Comparison of ENCODE assay signal across 14 cellular contexts in genomic region chr5:73797142-73797530, GRCh38.
DNase-seq lines count a peak whose midpoint lies in the region; FAIRE-seq and TF ChIP-seq lines count a peak whose summit lies in the region.
"Had no signal": no experiment of that assay in that cellular context is flagged by ENCODE, and none has a peak within 500 bp of the region (broad histone marks: within the 10 kb centered on the region; RNA-seq: fewer than 3 reads in every experiment).

No MANE protein-coding gene starts in this region.

- H3K9me3 ChIP-seq in BLaER1 treated with 17β-estradiol and CSF1 and Interleukin-3, amounts not matched to agents 10 nM and 100 nM (replicated peaks in 1 of 11), result no peaks in the 10 kb centered on the region
- H3K9me3 ChIP-seq in OCI-LY3 (ENCODE audit: insufficient read depth, low read length) (no peaks in the 10 kb centered on the region), endothelial cell of umbilical vein (replicated peaks; ENCODE audit: control insufficient read depth, insufficient read depth, low read length) (no peaks in the 10 kb centered on the region)

- H3K36me3 Mint-ChIP-seq in osteocyte (ENCODE audit: unreplicated experiment), result peaks cover 39% of the 10 kb centered on the region
- H3K36me3 Mint-ChIP-seq: activated naive CD8-positive, alpha-beta T cell treated with anti-CD3 and anti-CD28 coated beads, Interleukin-2, amount 10 ng/mL, durations not matched to agents 7 days and 5 days; naive B cell had no signal

- dilution Hi-C loops in endothelial cell of umbilical vein (cut with MboI; ENCODE audit: extremely low pct_ligation_motif_present, low sequenced_read_pairs), result no loop called here

- H3K79me2 ChIP-seq in OCI-LY3 (ENCODE audit: low read length), result no peaks in the 10 kb centered on the region
- peaks cover 2% of the 10 kb centered on the region for H3K79me2 ChIP-seq in endothelial cell of umbilical vein (ENCODE audit: control insufficient read depth, insufficient read depth, low read length)

- TF ChIP-seq CTCF in OCI-LY3 (IDR thresholded peaks at IDR 0.05; ENCODE audit: low read depth, low read length) (no peak), endothelial cell of umbilical vein (IDR thresholded peaks at IDR 0.05; ENCODE audit: extremely low read depth in 1 of 2, insufficient read depth in 1 of 2, low read depth in 1 of 2, low read length in 2 of 2) (no peak), osteocyte (IDR thresholded peaks at IDR 0.05) (no peak)

- no peak for DNase-seq in endothelial cell of umbilical vein (ENCODE audit: low read depth, low spot score)
- DNase-seq in osteocyte (ENCODE audit: extremely low spot score, unreplicated experiment), result no peak
- DNase-seq in NCI-H526 treated with DMSO at 0.1 percent for 48 hours (lab: John Stamatoyannopoulos, UW), result no peak
- DNase-seq in HTR-8/SVneo (ENCODE audit: insufficient read length, low spot score), result no peak
- DNase-seq in NCI-H748 (lab: John Stamatoyannopoulos, UW; ENCODE audit: unreplicated experiment), result no peak
- DNase-seq in stimulated activated naive CD4-positive, alpha-beta T cell treated with Interleukin-2 at 50 U/mL for 16 hours (lab: John Stamatoyannopoulos, UW), result no peak
- DNase-seq: activated CD4-positive, alpha-beta T cell treated with anti-CD3 and anti-CD28 coated beads, Interleukin-2, amount 50 U/mL, for 1 hour; activated naive CD8-positive, alpha-beta T cell treated with anti-CD3 and anti-CD28 coated beads, Interleukin-2, amount 10 ng/mL, durations not matched to agents 7 days and 5 days; activated T-cell treated with anti-CD3 and anti-CD28 coated beads, Interleukin-2, amount 50 U/mL, for 4 hours; DMS79; naive B cell; stimulated activated CD4-positive, alpha-beta T cell treated with anti-CD3 and anti-CD28 coated beads, Interleukin-4, amount 100 ng/mL, for 4 hours had no signal

- H3K4me1 ChIP-seq in BLaER1 treated with 17β-estradiol and CSF1 and Interleukin-3, amounts not matched to agents 10 nM and 100 nM, result peaks cover 12 to 31% (median 21%) of the 10 kb centered on the region in 10 experiments
- H3K4me1 ChIP-seq in OCI-LY3 (ENCODE audit: low read length) (peaks cover 15% of the 10 kb centered on the region), endothelial cell of umbilical vein (ENCODE audit: control insufficient read depth, extremely low read depth, insufficient read depth, low read length) (peaks cover 52% of the 10 kb centered on the region)

- H2AFZ ChIP-seq in OCI-LY3 (ENCODE audit: low read depth, low read length), result 0 out of 2 replicates have a peak overlapping the region, but pooled peaks have one; percentile 65
- H2AFZ ChIP-seq in endothelial cell of umbilical vein (ENCODE audit: low read depth, low read length), result no peak overlapping the region

- H3K27me3 ChIP-seq in BLaER1 treated with 17β-estradiol and CSF1 and Interleukin-3, amounts not matched to agents 10 nM and 100 nM, result no peaks in the 10 kb centered on the region
- H3K27me3 ChIP-seq in OCI-LY3 (ENCODE audit: low read depth, low read length) (no peaks in the 10 kb centered on the region), endothelial cell of umbilical vein (ENCODE audit: control insufficient read depth in 2 of 2, insufficient read depth in 2 of 2, low read length in 2 of 2) (no peaks in the 10 kb centered on the region)

- no peak overlapping the region for H3K4me3 ChIP-seq in BLaER1 treated with 17β-estradiol and CSF1 and Interleukin-3, amounts not matched to agents 10 nM and 100 nM
- no peak overlapping the region for H3K4me3 ChIP-seq in OCI-LY3 (ENCODE audit: low read length)
- H3K4me3 ChIP-seq in endothelial cell of umbilical vein (replicated peaks in 1 of 3; ENCODE audit: insufficient read depth in 1 of 3, low read depth in 1 of 3, low read length in 3 of 3), result no peak overlapping the region

- no peaks in the 10 kb centered on the region for H3K36me3 ChIP-seq in BLaER1 treated with 17β-estradiol and CSF1 and Interleukin-3, amounts not matched to agents 10 nM and 100 nM
- no peaks in the 10 kb centered on the region for H3K36me3 ChIP-seq in OCI-LY3 (replicated peaks; ENCODE audit: low read depth, low read length)
- H3K36me3 ChIP-seq in endothelial cell of umbilical vein (ENCODE audit: control insufficient read depth in 2 of 2, extremely low read depth in 1 of 2, insufficient read depth in 2 of 2, low read length in 2 of 2), result peaks cover 13 to 17% of the 10 kb centered on the region in 2 experiments

- H3K4me3 Mint-ChIP-seq in osteocyte (ENCODE audit: unreplicated experiment), result no peak overlapping the region
- H3K4me3 Mint-ChIP-seq: activated naive CD8-positive, alpha-beta T cell treated with anti-CD3 and anti-CD28 coated beads, Interleukin-2, amount 10 ng/mL, durations not matched to agents 7 days and 5 days; activated T-cell treated with anti-CD3 and anti-CD28 coated beads, Interleukin-2, amount 50 U/mL, for 4 hours; naive B cell had no signal

- H3K9me1 ChIP-seq in endothelial cell of umbilical vein (replicated peaks; ENCODE audit: control insufficient read depth, extremely low read depth, insufficient read depth, low read length), result no peaks in the 10 kb centered on the region

- H3K4me2 ChIP-seq in BLaER1 treated with 17β-estradiol and CSF1 and Interleukin-3, amounts not matched to agents 10 nM and 100 nM, result peak overlapping the region; percentile 48 to 67 (median 58); a peak in 19 of 22 replicates
- H3K4me2 ChIP-seq in OCI-LY3 (ENCODE audit: low read length) (no peak overlapping the region), endothelial cell of umbilical vein (ENCODE audit: insufficient read depth, low read length) (peak overlapping the region; percentile 47)

- intact Hi-C loops in endothelial cell of umbilical vein (cut with micrococcal nuclease), result loop anchor here (2.0 kb wide), 1 partner anchor 158 kb away; no protein-coding TSS in a partner anchor

- H3K27ac ChIP-seq in BLaER1 treated with 17β-estradiol and CSF1 and Interleukin-3, amounts not matched to agents 10 nM and 100 nM, result peak overlapping the region in 1 of 11 experiments; percentile 0; a peak in 1 of 22 replicates
- no peak overlapping the region for H3K27ac ChIP-seq in OCI-LY3 (ENCODE audit: low read length)
- peak overlapping the region; percentile 78 for H3K27ac ChIP-seq in endothelial cell of umbilical vein (ENCODE audit: insufficient read depth, low read depth, low read length)

- H3K27ac Mint-ChIP-seq in osteocyte (ENCODE audit: unreplicated experiment), result peak overlapping the region; percentile 87
- H3K27ac Mint-ChIP-seq: activated naive CD8-positive, alpha-beta T cell treated with anti-CD3 and anti-CD28 coated beads, Interleukin-2, amount 10 ng/mL, durations not matched to agents 7 days and 5 days; naive B cell had no signal

- TF ChIP-seq POLR2A in endothelial cell of umbilical vein (IDR thresholded peaks at IDR 0.05; ENCODE audit: low read depth, low read length), result no peak

- H3K9me3 Mint-ChIP-seq in osteocyte (ENCODE audit: unreplicated experiment), result no peaks in the 10 kb centered on the region
- H3K9me3 Mint-ChIP-seq: activated naive CD8-positive, alpha-beta T cell treated with anti-CD3 and anti-CD28 coated beads, Interleukin-2, amount 10 ng/mL, durations not matched to agents 7 days and 5 days; activated T-cell treated with anti-CD3 and anti-CD28 coated beads, Interleukin-2, amount 50 U/mL, for 4 hours; naive B cell had no signal

- TSS peak; percentile 9 for BruUV-seq in endothelial cell of umbilical vein (replicated peaks; lab: Mats Ljungman, UMichigan)

- CTCF ChIA-PET in endothelial cell of umbilical vein (lab: Charles Lee), result interaction anchor here (1.2 to 7.6 kb wide), 4 partner anchors 22 to 207 kb away, joined by 3 to 232 read pairs (median 5); no protein-coding TSS in a partner anchor

- no peak for FAIRE-seq in endothelial cell of umbilical vein (lab: Jason Lieb, UNC)
- no peak for FAIRE-seq in HTR-8/SVneo (lab: Jason Lieb, UNC)

- peaks cover 27% of the 10 kb centered on the region for H3K4me1 Mint-ChIP-seq in osteocyte (ENCODE audit: unreplicated experiment)

- H3K9ac ChIP-seq in BLaER1 treated with 17β-estradiol and CSF1 and Interleukin-3, amounts not matched to agents 10 nM and 100 nM, result no peak overlapping the region
- H3K9ac ChIP-seq in OCI-LY3 (ENCODE audit: low read length) (no peak overlapping the region), endothelial cell of umbilical vein (replicated peaks; ENCODE audit: extremely low read depth, insufficient read depth, low read length) (peak overlapping the region; percentile 54)

- no peaks in the 10 kb centered on the region for H3K27me3 Mint-ChIP-seq in osteocyte (ENCODE audit: unreplicated experiment)

- H4K20me1 ChIP-seq in BLaER1 treated with 17β-estradiol and CSF1 and Interleukin-3, amounts not matched to agents 10 nM and 100 nM, result no peaks in the 10 kb centered on the region
- H4K20me1 ChIP-seq in OCI-LY3 (ENCODE audit: insufficient read depth, low read length), result no peaks in the 10 kb centered on the region
- H4K20me1 ChIP-seq in endothelial cell of umbilical vein (replicated peaks; ENCODE audit: control insufficient read depth, extremely low read depth, insufficient read depth, low read length), result no peaks in the 10 kb centered on the region

- POLR2A ChIA-PET in endothelial cell of umbilical vein (lab: Charles Lee), result no interaction called here

TF ChIP-seq in endothelial cell of umbilical vein, 7 proteins besides CTCF, POLR2A, EP300 and RAD21:
- no peak for TF ChIP-seq MAX (IDR thresholded peaks at IDR 0.05; ENCODE audit: insufficient read depth, insufficient read length)
- no peak for TF ChIP-seq EZH2 (IDR thresholded peaks at IDR 0.05; ENCODE audit: borderline replicate concordance, low read depth, low read length, severe bottlenecking)
- no peak for TF ChIP-seq POLR2AphosphoS5 (IDR thresholded peaks at IDR 0.05; ENCODE audit: insufficient read depth, low read depth, low read length)
- no peak for TF ChIP-seq JUN (IDR thresholded peaks at IDR 0.05; ENCODE audit: borderline replicate concordance, insufficient read depth, insufficient read length, low read depth)
- TF ChIP-seq FOS (IDR thresholded peaks at IDR 0.05; ENCODE audit: borderline replicate concordance, insufficient read depth, low read length), result no peak
